In genomic region chr1:46244656-46245371, GRCh38 we compare ENCODE assay signal across 8 cellular contexts. TPM values are rescaled to one million over a fixed set of nuclear protein-coding genes. Genes with fewer than 3 reads are reported as not detected.
A peak's percentile ranks its signal among the peaks of the same experiment; 100 is the strongest.
DNase-seq lines count a peak whose midpoint lies in the region; ATAC-seq and TF ChIP-seq lines count a peak whose summit lies in the region.

No MANE protein-coding gene starts in this region.

- H3K4me3 ChIP-seq in kidney epithelial cell (ENCODE audit: low read depth, low read length) (no peak overlapping the region), stomach (no peak overlapping the region)

- no peaks in the 10 kb centered on the region for H3K27me3 ChIP-seq in kidney epithelial cell (ENCODE audit: control insufficient read depth, insufficient read depth, low read length)
- no peaks in the 10 kb centered on the region for H3K27me3 ChIP-seq in stomach

- H3K9me3 Mint-ChIP-seq in stimulated activated naive B cell treated with anti-CD40 and anti-IgM and Interleukin-4, amounts not matched to agents 10 μg/mL and 1 μg/mL and 100 μg/mL, for 72 hours = no peaks in the 10 kb centered on the region

- no peak for TF ChIP-seq EP300 in stomach (IDR thresholded peaks at IDR 0.05)

- H3K9me3 ChIP-seq in stomach = no peaks in the 10 kb centered on the region

- H3K27ac ChIP-seq in stomach = no peak overlapping the region

- no peak overlapping the region for H3K4me3 Mint-ChIP-seq in stimulated activated naive B cell treated with anti-CD40 and anti-IgM and Interleukin-4, amounts not matched to agents 10 μg/mL and 1 μg/mL and 100 μg/mL, for 72 hours

- intact Hi-C loops in stomach (cut with DNase I; ENCODE audit: low total_unique reads) = no loop called here

- 54 to 65% (median 59%) methylated on average over 3 of the region's 3 CpGs for WGBS in stomach, 5 donors

- H3K36me3 Mint-ChIP-seq in stimulated activated naive B cell treated with anti-CD40 and anti-IgM and Interleukin-4, amounts not matched to agents 10 μg/mL and 1 μg/mL and 100 μg/mL, for 72 hours = peaks cover 1 to 8% of the 10 kb centered on the region in 2 donors

- no peak overlapping the region for H3K27ac Mint-ChIP-seq in stimulated activated naive B cell treated with anti-CD40 and anti-IgM and Interleukin-4, amounts not matched to agents 10 μg/mL and 1 μg/mL and 100 μg/mL, for 72 hours

- no peaks in the 10 kb centered on the region for H3K36me3 ChIP-seq in kidney epithelial cell (ENCODE audit: control insufficient read depth, insufficient read depth, low read length)
- no peaks in the 10 kb centered on the region for H3K36me3 ChIP-seq in stomach

- no peaks in the 10 kb centered on the region for H3K27me3 Mint-ChIP-seq in stimulated activated naive B cell treated with anti-CD40 and anti-IgM and Interleukin-4, amounts not matched to agents 10 μg/mL and 1 μg/mL and 100 μg/mL, for 72 hours

- no peak for TF ChIP-seq POLR2A in stomach (IDR thresholded peaks at IDR 0.05)

- H3K4me1 Mint-ChIP-seq in stimulated activated naive B cell treated with anti-CD40 and anti-IgM and Interleukin-4, amounts not matched to agents 10 μg/mL and 1 μg/mL and 100 μg/mL, for 72 hours = peaks cover 15 to 25% of the 10 kb centered on the region in 2 donors

- H3K4me1 ChIP-seq in stomach = peaks cover 6 to 25% (median 17%) of the 10 kb centered on the region in 4 donors

- ATAC-seq in stimulated activated naive B cell treated with anti-CD40 and anti-IgM and Interleukin-4, amounts not matched to agents 10 μg/mL and 1 μg/mL and 100 μg/mL, for 72 hours (replicated peaks) = no peak
- ATAC-seq in HG03095 (IDR thresholded peaks at IDR 0.05; ENCODE audit: unreplicated experiment) (no peak), HG02938 (IDR thresholded peaks at IDR 0.05; ENCODE audit: unreplicated experiment) (no peak)

- peak; percentile 23 for DNase-seq in DMS114 treated with DMSO at 0.1 percent for 48 hours (lab: John Stamatoyannopoulos, UW; ENCODE audit: unreplicated experiment)
- DNase-seq in HCEC 1CT = peak; percentile 24
- DNase-seq in SW480 (ENCODE audit: low spot score) = peak; percentile 28
- DNase-seq in kidney epithelial cell (ENCODE audit: low read depth) = no peak
- DNase-seq in stimulated activated naive B cell treated with anti-CD40 and anti-IgM and Interleukin-4, amounts not matched to agents 10 μg/mL and 1 μg/mL and 100 μg/mL, for 72 hours = no peak
- no peak for DNase-seq in stomach

- peak; percentile 39 for TF ChIP-seq CTCF in kidney epithelial cell (IDR thresholded peaks at IDR 0.05; ENCODE audit: insufficient read depth, low read length, poor library complexity, severe bottlenecking)
- TF ChIP-seq CTCF in stomach (IDR thresholded peaks at IDR 0.05) = peak in 1 of 7 experiments; percentile 23

RNA-seq across cellular contexts. Expression of gene RAD54L, which starts 2.7 kb away (rescaled TPM):
- 2.9 and 6.1 TPM in 2 replicates for total RNA-seq in kidney epithelial cell
- 10 to 100 TPM in 2 of 5 donors, 1 to 10 TPM in 2, under 1 TPM in 1; 0.45 to 99.6 (median 3.9) TPM for total RNA-seq in stomach
- 1 to 10 TPM; 2.6 to 6.5 (median 3.2) TPM for polyA plus RNA-seq in stomach

RNA-seq across cellular contexts. Expression of gene LURAP1, which starts 41.7 kb away (rescaled TPM):
- 1.6 and 1.7 TPM in 2 replicates for total RNA-seq in kidney epithelial cell
- 10 to 100 TPM in 1 of 5 donors, 1 to 10 TPM in 3, not detected in 1; 1.2 to 30.8 (median 6.0) TPM for total RNA-seq in stomach
- 1 to 10 TPM; 2.9 to 4.4 (median 3.4) TPM for polyA plus RNA-seq in stomach

RNA-seq across cellular contexts. Expression of gene POMGNT1, which starts 46.6 kb away (rescaled TPM):
- 96.9 and 103 TPM in 2 replicates for total RNA-seq in kidney epithelial cell
- total RNA-seq in stomach = 10 to 100 TPM in 4 of 5 donors, 1 to 10 TPM in 1; 2.9 to 47.3 (median 30.9) TPM
- 10 to 100 TPM; 32.1 to 41.5 (median 40.3) TPM for polyA plus RNA-seq in stomach

RNA-seq across cellular contexts. Expression of gene LRRC41, which starts 58.6 kb away (rescaled TPM):
- 102 and 132 TPM in 2 replicates for total RNA-seq in kidney epithelial cell
- 100 to 1,000 TPM in 1 of 5 donors, 10 to 100 TPM in 4; 21.6 to 110 (median 61.9) TPM for total RNA-seq in stomach
- polyA plus RNA-seq in stomach = 10 to 100 TPM; 22.3 to 28.7 (median 22.7) TPM

RNA-seq across cellular contexts. Expression of gene UQCRH, which starts 58.7 kb away (rescaled TPM):
- total RNA-seq in kidney epithelial cell = 435 and 575 TPM in 2 replicates
- 100 to 1,000 TPM; 200 to 379 (median 296) TPM for total RNA-seq in stomach
- 100 to 1,000 TPM; 632 to 710 (median 677) TPM for polyA plus RNA-seq in stomach

Comparison
In these comparisons a context has a peak if more than half of its experiments do, and no peak if none do; other contexts are left out.
1. DNase-seq: peak in DMS114 treated with DMSO at 0.1 percent for 48 hours (single experiment), HCEC 1CT (single experiment) and SW480 (single experiment); none in kidney epithelial cell (single experiment), stimulated activated naive B cell treated with anti-CD40 and anti-IgM and Interleukin-4, amounts not matched to agents 10 μg/mL and 1 μg/mL and 100 μg/mL, for 72 hours (single experiment) and stomach (single experiment).